ENCODE assay signal across 9 cellular contexts in genomic region chr2:14634885-14635871, GRCh38. TPM values are rescaled to one million over a fixed set of nuclear protein-coding genes. Genes with fewer than 3 reads are reported as not detected.
DNase-seq lines count a peak whose midpoint lies in the region; ATAC-seq and TF ChIP-seq lines count a peak whose summit lies in the region.
"Had no signal": no experiment of that assay in that cellular context is flagged by ENCODE, and none has a peak within 500 bp of the region (broad histone marks: within the 10 kb centered on the region; RNA-seq: fewer than 3 reads in every experiment).

No MANE protein-coding gene starts in this region.

- DNase-seq in activated CD8-positive, alpha-beta memory T cell treated with anti-CD3 and anti-CD28 coated beads, Interleukin-2, amount 50 U/mL, for 48 hours = peak; percentile 46
- DNase-seq in activated CD8-positive, alpha-beta memory T cell treated with anti-CD3 and anti-CD28 coated beads, Interleukin-2, amount 50 U/mL, for 4 hours = no peak
- DNase-seq in NCI-H69 (lab: John Stamatoyannopoulos, UW) (peak; percentile 89), ecto neural progenitor cell (ENCODE audit: low spot score) (peak; percentile 74), lower leg skin (ENCODE audit: low spot score in 2 of 2) (peak; percentile 56 to 94), thoracic aorta (ENCODE audit: low spot score) (peak; percentile 17), GDM1 (lab: John Stamatoyannopoulos, UW) (no peak)

- WGBS in lower leg skin, 2 donors = 1 to 2% methylated on average over 48 to 59 of the region's 68 CpGs

- H3K4me1 ChIP-seq in thoracic aorta (ENCODE audit: control insufficient read depth in 1 of 2, low read depth in 2 of 2) = peaks cover 0 to 27% of the 10 kb centered on the region in 2 donors

- no peak for TF ChIP-seq POLR2A in lower leg skin (IDR thresholded peaks at IDR 0.05)

- TF ChIP-seq CTCF in lower leg skin (IDR thresholded peaks at IDR 0.05) = no peak
- TF ChIP-seq CTCF in thoracic aorta (IDR thresholded peaks at IDR 0.05) = no peak

- ATAC-seq in thoracic aorta (ENCODE audit: insufficient number of reproducible peaks, low FRiP score, low read depth) = peak; percentile 35
- no peak for ATAC-seq in HG03196 (IDR thresholded peaks at IDR 0.05; ENCODE audit: unreplicated experiment)

- H3K27me3 ChIP-seq in thoracic aorta (replicated peaks; ENCODE audit: insufficient read depth) = no peaks in the 10 kb centered on the region

- H3K4me3 ChIP-seq in lower leg skin (ENCODE audit: low read depth, poor library complexity, severe bottlenecking) (peak overlapping the region; percentile 33), thoracic aorta (peak overlapping the region; percentile 81)

- peak overlapping the region; percentile 86 for H3K27ac ChIP-seq in thoracic aorta

- no peaks in the 10 kb centered on the region for H3K36me3 ChIP-seq in thoracic aorta

- H3K9me3 ChIP-seq in thoracic aorta = no peaks in the 10 kb centered on the region

- intact Hi-C loops in lower leg skin (cut with DNase I; ENCODE audit: low total_unique reads) = loop anchor here (10.0 kb wide), 1 partner anchor 350 kb away; no protein-coding TSS in a partner anchor

RNA-seq across cellular contexts. Expression of gene LRATD1, which starts 2.7 kb away (rescaled TPM):
- total RNA-seq in lower leg skin = 100 to 1,000 TPM in 1 of 4 donors, 10 to 100 TPM in 3; 34.5 to 113 (median 58.8) TPM
- total RNA-seq in thoracic aorta = 1 to 10 TPM; 4.1 to 6.6 TPM
- total RNA-seq: activated CD8-positive, alpha-beta memory T cell treated with anti-CD3 and anti-CD28 coated beads for 36 hours had no signal

Comparison
In these comparisons a context has a peak if more than half of its experiments do, and no peak if none do; other contexts are left out.
1. DNase-seq: peak in activated CD8-positive, alpha-beta memory T cell treated with anti-CD3 and anti-CD28 coated beads, Interleukin-2, amount 50 U/mL, for 48 hours (single experiment), NCI-H69 (single experiment), ecto neural progenitor cell (single experiment), lower leg skin (2 of 2) and thoracic aorta (single experiment); none in activated CD8-positive, alpha-beta memory T cell treated with anti-CD3 and anti-CD28 coated beads, Interleukin-2, amount 50 U/mL, for 4 hours (single experiment) and GDM1 (single experiment).
2. RNA of gene LRATD1, which starts 2.7 kb away (total RNA-seq): 34.5 to 113 TPM in lower leg skin; 4.1 to 6.6 TPM in thoracic aorta; every median in the first group is over 4 times any median in the second.